Comparison of ENCODE assay signal across 1 cellular context in the genomic region with DNA sequence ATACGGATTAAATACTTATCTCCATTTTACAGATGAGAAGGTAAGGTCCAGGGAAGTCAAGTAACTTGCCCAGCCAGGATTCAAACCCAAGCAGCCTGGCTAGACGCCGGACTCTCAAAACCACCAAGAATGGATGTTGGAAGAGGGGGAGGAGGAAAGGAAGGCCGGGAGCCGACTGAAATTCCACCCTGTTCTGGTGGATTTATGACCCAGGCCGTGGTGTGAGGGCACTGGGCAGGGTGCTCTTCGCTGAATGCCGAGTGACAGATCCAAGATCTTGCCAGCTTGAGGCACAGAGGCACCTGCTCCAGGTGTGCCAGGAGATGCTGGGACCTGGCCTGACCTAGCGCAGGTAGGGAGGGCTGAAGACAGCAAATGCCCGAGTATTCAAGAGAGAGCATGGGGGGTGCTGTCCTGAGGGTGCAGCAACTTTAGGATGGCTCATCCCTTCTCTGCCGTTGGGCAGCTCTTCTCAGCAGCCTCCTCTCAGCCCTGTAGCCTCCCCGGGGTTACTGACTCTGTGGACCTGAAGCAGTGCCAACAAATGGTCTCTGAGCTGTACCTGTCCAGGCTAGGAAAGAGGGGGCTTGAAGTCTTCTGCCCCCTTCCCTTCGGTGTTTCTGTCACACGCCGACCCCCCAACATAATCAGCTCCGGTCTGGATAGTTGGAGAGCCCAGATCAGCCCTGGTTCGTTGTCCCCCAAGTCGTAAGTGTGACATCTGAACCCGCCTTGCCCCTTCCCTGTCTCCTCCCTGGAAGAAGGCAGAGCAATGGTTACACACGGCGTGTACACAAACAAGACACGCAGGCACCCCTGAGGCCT.
TF ChIP-seq lines count a peak whose summit lies in the region.

No MANE protein-coding gene starts in this region.

TF ChIP-seq in HepG2, 621 proteins besides CTCF, POLR2A, EP300 and RAD21 (continued from another document):
- TF ChIP-seq, protein P1, sequence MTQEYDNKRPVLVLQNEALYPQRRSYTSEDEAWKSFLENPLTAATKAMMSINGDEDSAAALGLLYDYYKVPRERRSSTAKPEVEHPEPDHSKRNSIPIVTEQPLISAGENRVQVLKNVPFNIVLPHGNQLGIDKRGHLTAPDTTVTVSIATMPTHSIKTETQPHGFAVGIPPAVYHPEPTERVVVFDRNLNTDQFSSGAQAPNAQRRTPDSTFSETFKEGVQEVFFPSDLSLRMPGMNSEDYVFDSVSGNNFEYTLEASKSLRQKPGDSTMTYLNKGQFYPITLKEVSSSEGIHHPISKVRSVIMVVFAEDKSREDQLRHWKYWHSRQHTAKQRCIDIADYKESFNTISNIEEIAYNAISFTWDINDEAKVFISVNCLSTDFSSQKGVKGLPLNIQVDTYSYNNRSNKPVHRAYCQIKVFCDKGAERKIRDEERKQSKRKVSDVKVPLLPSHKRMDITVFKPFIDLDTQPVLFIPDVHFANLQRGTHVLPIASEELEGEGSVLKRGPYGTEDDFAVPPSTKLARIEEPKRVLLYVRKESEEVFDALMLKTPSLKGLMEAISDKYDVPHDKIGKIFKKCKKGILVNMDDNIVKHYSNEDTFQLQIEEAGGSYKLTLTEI (CRISPR knock-in tag; conservative IDR thresholded peaks at IDR 0.05), result no peak
- TF ChIP-seq HHEX (CRISPR knock-in tag; IDR thresholded peaks at IDR 0.05), result no peak
- no peak for TF ChIP-seq SP2 (CRISPR knock-in tag; IDR thresholded peaks at IDR 0.05)
- TF ChIP-seq NFYC (CRISPR knock-in tag; IDR thresholded peaks at IDR 0.05), result no peak
- no peak for TF ChIP-seq KLF16 (CRISPR knock-in tag; IDR thresholded peaks at IDR 0.05)
- TF ChIP-seq ZNF570 (CRISPR knock-in tag; IDR thresholded peaks at IDR 0.05; ENCODE audit: borderline replicate concordance), result no peak
- no peak for TF ChIP-seq SP4 (CRISPR knock-in tag; IDR thresholded peaks at IDR 0.05)
- no peak for TF ChIP-seq PAX8 (CRISPR knock-in tag; IDR thresholded peaks at IDR 0.05; ENCODE audit: borderline replicate concordance)
